In the genomic region with DNA sequence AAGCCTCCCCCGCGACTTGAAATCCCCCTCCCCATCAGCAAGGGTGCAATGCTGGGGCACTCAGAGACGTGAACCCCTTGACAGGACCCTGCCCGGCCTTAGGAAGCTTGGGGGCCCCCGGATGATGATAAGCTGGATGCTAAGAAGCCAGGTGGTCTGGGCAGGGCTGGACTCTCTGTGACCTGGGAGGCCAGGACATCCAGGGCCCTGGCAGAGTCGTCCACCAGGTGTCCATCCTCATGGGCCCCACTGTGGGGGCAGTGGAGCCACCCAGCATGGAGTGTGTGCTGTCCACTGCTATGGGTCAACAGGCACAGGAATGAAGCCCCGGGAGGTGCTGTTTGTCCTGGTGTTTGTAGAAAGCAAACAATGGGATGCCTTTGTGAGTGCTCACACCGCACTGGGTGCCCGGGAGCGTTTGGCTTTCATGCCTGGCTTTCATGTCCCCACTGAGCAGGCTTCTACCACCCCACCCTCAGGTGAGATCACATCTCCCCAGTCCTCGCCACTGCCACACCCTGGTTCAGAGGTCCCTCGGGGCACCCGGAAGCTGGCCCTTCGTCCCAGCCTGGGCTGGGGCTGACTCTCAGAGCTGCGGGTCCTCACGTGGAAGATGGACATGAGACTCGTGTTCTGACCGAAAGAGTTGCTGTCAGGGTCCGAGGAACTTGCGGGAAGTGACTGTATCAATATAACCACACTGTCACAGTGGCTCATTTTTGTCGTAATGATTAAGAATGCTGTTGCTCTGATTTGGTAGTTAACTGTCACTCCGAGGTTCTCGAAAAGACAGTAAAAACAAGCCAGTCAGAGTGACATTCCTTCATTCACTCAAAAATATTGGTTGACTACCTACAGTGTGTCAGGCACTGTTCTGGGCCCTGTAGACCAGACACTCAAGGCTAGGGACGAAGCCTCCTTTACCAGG, we compare ENCODE assay signal across 12 cellular contexts. TPM values are rescaled to one million over a fixed set of nuclear protein-coding genes. Genes with fewer than 3 reads are reported as not detected.
DNase-seq lines count a peak whose midpoint lies in the region; ATAC-seq and TF ChIP-seq lines count a peak whose summit lies in the region.
"Had no signal": no experiment of that assay in that cellular context is flagged by ENCODE, and none has a peak within 500 bp of the region (broad histone marks: within the 10 kb centered on the region; RNA-seq: fewer than 3 reads in every experiment).

No MANE protein-coding gene starts in this region.

- H3K36me3 ChIP-seq in right lobe of liver, result no peaks in the 10 kb centered on the region
- H3K36me3 ChIP-seq in gastrocnemius medialis, result no peaks in the 10 kb centered on the region

- CTCF ChIA-PET in activated CD4-positive, alpha-beta memory T cell treated with anti-CD3 and anti-CD28 coated beads, Interleukin-2, amount 10 ng/mL, durations not matched to agents 7 days and 5 days (lab: Charles Lee), result no interaction called here

- H3K4me1 ChIP-seq in right lobe of liver, result no peaks in the 10 kb centered on the region
- H3K4me1 ChIP-seq in gastrocnemius medialis, result no peaks in the 10 kb centered on the region

- intact Hi-C loops in left ventricle myocardium superior (cut with micrococcal nuclease), result no loop called here
- intact Hi-C loops in Right ventricle myocardium inferior (cut with DNase I), result no loop called here
- intact Hi-C loops in right lobe of liver (cut with DNase I), result no loop called here
- intact Hi-C loops in gastrocnemius medialis (cut with DNase I; ENCODE audit: low total_unique reads), result no loop called here

- peak; percentile 12 for DNase-seq in left ventricle myocardium superior
- DNase-seq in Right ventricle myocardium inferior (ENCODE audit: missing footprints), result no peak
- peak; percentile 12 for DNase-seq in activated CD4-positive, alpha-beta memory T cell treated with anti-CD3 and anti-CD28 coated beads, Interleukin-2, amount 10 ng/mL, durations not matched to agents 7 days and 5 days
- DNase-seq in right lobe of liver, result peak in 2 of 3 donors; percentile 31 to 50
- DNase-seq in gastrocnemius medialis, result no peak
- DNase-seq in NCI-H128 (lab: John Stamatoyannopoulos, UW; ENCODE audit: unreplicated experiment), result no peak
- DNase-seq in NCI-H187 (lab: John Stamatoyannopoulos, UW), result no peak
- DNase-seq: effector memory CD4-positive, alpha-beta T cell; HFFc6; RPMI8226 had no signal

- POLR2A ChIA-PET in activated CD4-positive, alpha-beta memory T cell treated with anti-CD3 and anti-CD28 coated beads, Interleukin-2, amount 10 ng/mL, durations not matched to agents 7 days and 5 days (lab: Charles Lee), result no interaction called here

- H3K4me3 ChIP-seq in right lobe of liver (no peak overlapping the region), gastrocnemius medialis (no peak overlapping the region)

- in situ Hi-C loops in gastrocnemius medialis (cut with MboI; ENCODE audit: low sequenced_read_pairs in 4 of 4), result no loop called here

- TF ChIP-seq POLR2A in right lobe of liver (IDR thresholded peaks at IDR 0.05), result no peak
- TF ChIP-seq POLR2A in gastrocnemius medialis (IDR thresholded peaks at IDR 0.05), result no peak

- no peaks in the 10 kb centered on the region for H3K9me3 Mint-ChIP-seq in activated CD4-positive, alpha-beta memory T cell treated with anti-CD3 and anti-CD28 coated beads, Interleukin-2, amount 10 ng/mL, durations not matched to agents 7 days and 5 days
- H3K9me3 Mint-ChIP-seq: HFFc6 had no signal

- H3K27me3 ChIP-seq in right lobe of liver, result no peaks in the 10 kb centered on the region
- H3K27me3 ChIP-seq in gastrocnemius medialis, result no peaks in the 10 kb centered on the region

- H3K36me3 Mint-ChIP-seq in activated CD4-positive, alpha-beta memory T cell treated with anti-CD3 and anti-CD28 coated beads, Interleukin-2, amount 10 ng/mL, durations not matched to agents 7 days and 5 days (ENCODE audit: low read depth), result no peaks in the 10 kb centered on the region

- H3K4me1 Mint-ChIP-seq in activated CD4-positive, alpha-beta memory T cell treated with anti-CD3 and anti-CD28 coated beads, Interleukin-2, amount 10 ng/mL, durations not matched to agents 7 days and 5 days, result no peaks in the 10 kb centered on the region

- ATAC-seq in left ventricle myocardium superior, result no peak
- no peak for ATAC-seq in Right ventricle myocardium inferior
- ATAC-seq in right lobe of liver, result peak in 2 of 4 donors; percentile 30 to 55
- ATAC-seq in gastrocnemius medialis, result no peak
- no peak for ATAC-seq in HG02763 (IDR thresholded peaks at IDR 0.05; ENCODE audit: unreplicated experiment)

- no peak overlapping the region for H3K27ac Mint-ChIP-seq in activated CD4-positive, alpha-beta memory T cell treated with anti-CD3 and anti-CD28 coated beads, Interleukin-2, amount 10 ng/mL, durations not matched to agents 7 days and 5 days

- H3K27me3 Mint-ChIP-seq in activated CD4-positive, alpha-beta memory T cell treated with anti-CD3 and anti-CD28 coated beads, Interleukin-2, amount 10 ng/mL, durations not matched to agents 7 days and 5 days, result no peaks in the 10 kb centered on the region

- WGBS in right lobe of liver (ENCODE audit: insufficient coverage, low coverage, low lambda C conversion rate, missing lambda C conversion rate), result 79% methylated on average over 6 of the region's 24 CpGs

- H3K27ac ChIP-seq in right lobe of liver (no peak overlapping the region), gastrocnemius medialis (no peak overlapping the region)
- H3K27ac ChIP-seq: KMS-11 had no signal

- TF ChIP-seq CTCF in right lobe of liver (IDR thresholded peaks at IDR 0.05) (no peak), gastrocnemius medialis (IDR thresholded peaks at IDR 0.05 in 4 of 5, conservative IDR thresholded peaks at IDR 0.05 in 1 of 5) (no peak)

- H3K9me3 ChIP-seq in right lobe of liver, result no peaks in the 10 kb centered on the region
- no peaks in the 10 kb centered on the region for H3K9me3 ChIP-seq in gastrocnemius medialis

- H3K4me3 Mint-ChIP-seq in activated CD4-positive, alpha-beta memory T cell treated with anti-CD3 and anti-CD28 coated beads, Interleukin-2, amount 10 ng/mL, durations not matched to agents 7 days and 5 days, result no peak overlapping the region
- H3K4me3 Mint-ChIP-seq: HFFc6 had no signal

RNA-seq across cellular contexts. Expression of a gene that starts 53.3 kb away (rescaled TPM):
- total RNA-seq in left ventricle myocardium superior (2.8 TPM), Right ventricle myocardium inferior (7.1 TPM), right lobe of liver (10 to 100 TPM in 3 of 6 experiments, 1 to 10 TPM in 2, under 1 TPM in 1; 0.37 to 15.9 (median 9.6) TPM), gastrocnemius medialis (10 to 100 TPM in 3 of 4 donors, 1 to 10 TPM in 1; 3.1 to 23.8 (median 13.7) TPM)
- not detected for total RNA-seq in activated CD4-positive, alpha-beta memory T cell treated with anti-CD3 and anti-CD28 coated beads, Interleukin-2, amount 10 ng/mL, durations not matched to agents 7 days and 5 days

Comparison
In these comparisons a context has a peak if more than half of its experiments do, and no peak if none do; other contexts are left out.
1. DNase-seq: peak in left ventricle myocardium superior (single experiment), activated CD4-positive, alpha-beta memory T cell treated with anti-CD3 and anti-CD28 coated beads, Interleukin-2, amount 10 ng/mL, durations not matched to agents 7 days and 5 days (single experiment) and right lobe of liver (2 of 3); none in Right ventricle myocardium inferior (single experiment), gastrocnemius medialis (0 of 2), NCI-H128 (single experiment) and NCI-H187 (0 of 2).